In the genomic region with DNA sequence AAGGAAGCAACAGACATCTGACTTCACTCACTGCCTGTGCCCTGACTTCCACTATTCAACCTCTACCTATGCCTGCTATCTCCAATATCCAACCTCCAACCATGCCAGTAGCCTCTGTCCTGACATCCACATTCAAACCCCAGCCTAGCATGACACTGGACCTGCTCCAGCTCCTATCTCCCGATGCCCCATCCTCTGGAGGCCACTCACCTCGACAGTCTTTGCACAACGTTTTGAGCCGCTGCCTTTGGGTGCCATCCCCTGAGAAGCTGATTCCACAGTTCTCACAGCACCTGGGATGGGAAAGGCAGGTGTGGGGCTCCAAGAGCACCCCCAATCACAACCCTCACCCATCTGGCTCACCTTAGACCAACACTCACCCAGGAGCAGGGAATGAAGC, we compare ENCODE assay signal across 23 cellular contexts. TPM values are rescaled to one million over a fixed set of nuclear protein-coding genes. Genes with fewer than 3 reads are reported as not detected.
"Had no signal": no experiment of that assay in that cellular context is flagged by ENCODE, and none has a peak within 500 bp of the region (broad histone marks: within the 10 kb centered on the region; RNA-seq: fewer than 3 reads in every experiment).

No MANE protein-coding gene starts in this region.

- H3K4me3 ChIP-seq: heart left ventricle, mucosa of descending colon, right atrium auricular region, sigmoid colon, skin epidermis, testis, tibial nerve, upper lobe of right lung, vagina had no signal

- FAIRE-seq: frontal cortex had no signal

- H3K27me3 ChIP-seq: heart left ventricle, neutrophil, right atrium auricular region, sigmoid colon, testis, tibial nerve, upper lobe of right lung, vagina had no signal

- H3K27ac Mint-ChIP-seq: endodermal cell; stimulated activated naive B cell treated with anti-CD40 and anti-IgM and Interleukin-4, amounts not matched to agents 10 μg/mL and 1 μg/mL and 100 μg/mL, for 72 hours had no signal

- H3K9me3 ChIP-seq: heart left ventricle, mucosa of descending colon, neutrophil, right atrium auricular region, sigmoid colon, testis, tibial nerve, upper lobe of right lung, vagina had no signal

- ATAC-seq: esophagus mucosa; heart left ventricle; left lobe of liver; mucosa of descending colon; naive thymus-derived CD8-positive, alpha-beta T cell; stimulated activated naive B cell treated with anti-CD40 and anti-IgM and Interleukin-4, amounts not matched to agents 10 μg/mL and 1 μg/mL and 100 μg/mL, for 72 hours; stimulated activated naive CD8-positive, alpha-beta T cell treated with anti-CD3 and anti-CD28 coated beads, Interleukin-15, amount 100 ng/mL, for 72 hours; upper lobe of right lung had no signal

- H3K4me3 Mint-ChIP-seq: endodermal cell; naive thymus-derived CD8-positive, alpha-beta T cell; stimulated activated naive B cell treated with anti-CD40 and anti-IgM and Interleukin-4, amounts not matched to agents 10 μg/mL and 1 μg/mL and 100 μg/mL, for 72 hours; stimulated activated naive CD8-positive, alpha-beta T cell treated with anti-CD3 and anti-CD28 coated beads, Interleukin-15, amount 100 ng/mL, for 72 hours had no signal

- DNase-seq: dermis blood vessel endothelial cell; endodermal cell; heart left ventricle; hippocampal formation; kidney glomerular epithelial cell; mucosa of descending colon; naive thymus-derived CD8-positive, alpha-beta T cell; posterior cingulate gyrus; sigmoid colon; stimulated activated CD4-positive, alpha-beta T cell treated with anti-CD3 and anti-CD28 coated beads, Interleukin-2, amount 100 ng/mL, for 24 hours; stimulated activated CD4-positive, alpha-beta T cell treated with anti-CD3 and anti-CD28 coated beads, Interleukin-4, amount 100 ng/mL, for 4 hours; stimulated activated naive B cell treated with anti-CD40 and anti-IgM and Interleukin-4, amounts not matched to agents 10 μg/mL and 1 μg/mL and 100 μg/mL, for 72 hours; stimulated activated naive CD8-positive, alpha-beta T cell treated with anti-CD3 and anti-CD28 coated beads, Interleukin-15, amount 100 ng/mL, for 72 hours; testis; upper lobe of right lung had no signal

- H3K9me3 Mint-ChIP-seq: endodermal cell; naive thymus-derived CD8-positive, alpha-beta T cell; stimulated activated naive B cell treated with anti-CD40 and anti-IgM and Interleukin-4, amounts not matched to agents 10 μg/mL and 1 μg/mL and 100 μg/mL, for 72 hours; stimulated activated naive CD8-positive, alpha-beta T cell treated with anti-CD3 and anti-CD28 coated beads, Interleukin-15, amount 100 ng/mL, for 72 hours had no signal

- H3K27ac ChIP-seq: heart left ventricle, neutrophil, right atrium auricular region, sigmoid colon, skin epidermis, testis, tibial nerve, upper lobe of right lung, vagina had no signal

- H3K27me3 Mint-ChIP-seq: naive thymus-derived CD8-positive, alpha-beta T cell; stimulated activated naive B cell treated with anti-CD40 and anti-IgM and Interleukin-4, amounts not matched to agents 10 μg/mL and 1 μg/mL and 100 μg/mL, for 72 hours; stimulated activated naive CD8-positive, alpha-beta T cell treated with anti-CD3 and anti-CD28 coated beads, Interleukin-15, amount 100 ng/mL, for 72 hours had no signal

RNA-seq across cellular contexts. Expression of gene CFAP53, which starts 10.2 kb away (rescaled TPM):
- total RNA-seq: upper lobe of right lung, vagina had no signal
